ENCODE assay signal across 33 cellular contexts in genomic region chr10:128567561-128567960, GRCh38.
DNase-seq lines count a peak whose midpoint lies in the region; ATAC-seq, FAIRE-seq and TF ChIP-seq lines count a peak whose summit lies in the region.
"Had no signal": no experiment of that assay in that cellular context is flagged by ENCODE, and none has a peak within 500 bp of the region (broad histone marks: within the 10 kb centered on the region; RNA-seq: fewer than 3 reads in every experiment).

No MANE protein-coding gene starts in this region.

- intact Hi-C loops in breast epithelium (cut with DNase I; ENCODE audit: low total_unique reads), result no loop called here
- intact Hi-C loops in mammary epithelial cell (cut with micrococcal nuclease), result no loop called here

- no peak for DNase-seq in breast epithelium (ENCODE audit: low spot score in 2 of 2)
- no peak for DNase-seq in mammary epithelial cell
- DNase-seq in endothelial cell (ENCODE audit: low spot score), result no peak
- peak; percentile 58 for DNase-seq in iPS-NIHi7 (ENCODE audit: extremely low spot score)
- DNase-seq in urothelium cell line (ENCODE audit: low spot score), result peak; percentile 12
- no peak for DNase-seq in epidermal melanocyte (ENCODE audit: insufficient read length, low spot score)
- DNase-seq in cerebellar nuclear complex (lab: John Stamatoyannopoulos, UW), result no peak
- DNase-seq: activated CD8-positive, alpha-beta T cell treated with anti-CD3 and anti-CD28 coated beads for 36 hours; amygdala; CD4-positive, alpha-beta T cell; effector memory CD8-positive, alpha-beta T cell; esophagus squamous epithelium; foreskin melanocyte; HCEC 1CT; hippocampal formation; left lung; natural killer cell; NCI-H1417; NCI-H345; NCI-H748 treated with DMSO at 0.1 percent for 48 hours; RPMI8226; stimulated activated naive B cell treated with anti-CD40 and anti-IgM and Interleukin-4, amounts not matched to agents 10 μg/mL and 1 μg/mL and 100 μg/mL, for 72 hours; T-helper 1 cell had no signal

- H3K9ac ChIP-seq in mammary epithelial cell (ENCODE audit: insufficient read depth, low read length), result no peak overlapping the region
- H3K9ac ChIP-seq: parathyroid adenoma had no signal

- no peaks in the 10 kb centered on the region for H3K4me1 Mint-ChIP-seq in endothelial cell (ENCODE audit: unreplicated experiment)
- H3K4me1 Mint-ChIP-seq: activated naive CD4-positive, alpha-beta T cell treated with anti-CD3 and anti-CD28 coated beads, Interleukin-2, amount 50 U/mL, for 24 hours; activated T-helper 17 cell treated with anti-CD3 and anti-CD28 coated beads, Interleukin-2, amount 50 U/mL, for 72 hours; natural killer cell; stimulated activated naive B cell treated with anti-CD40 and anti-IgM and Interleukin-4, amounts not matched to agents 10 μg/mL and 1 μg/mL and 100 μg/mL, for 72 hours had no signal

- H3K9me3 ChIP-seq in breast epithelium (no peaks in the 10 kb centered on the region), mammary epithelial cell (replicated peaks; ENCODE audit: insufficient read depth, low read length) (peaks cover 15% of the 10 kb centered on the region)
- H3K9me3 ChIP-seq: left lung, suprapubic skin had no signal

- no peak overlapping the region for H3K4me3 Mint-ChIP-seq in endothelial cell (ENCODE audit: unreplicated experiment)
- H3K4me3 Mint-ChIP-seq: activated CD8-positive, alpha-beta T cell treated with anti-CD3 and anti-CD28 coated beads for 36 hours; activated naive CD4-positive, alpha-beta T cell treated with anti-CD3 and anti-CD28 coated beads, Interleukin-2, amount 50 U/mL, for 24 hours; activated T-helper 17 cell treated with anti-CD3 and anti-CD28 coated beads, Interleukin-2, amount 50 U/mL, for 72 hours; CD4-positive, alpha-beta T cell; effector memory CD8-positive, alpha-beta T cell; natural killer cell; stimulated activated naive B cell treated with anti-CD40 and anti-IgM and Interleukin-4, amounts not matched to agents 10 μg/mL and 1 μg/mL and 100 μg/mL, for 72 hours had no signal

- CTCF ChIA-PET in mammary epithelial cell (lab: Charles Lee; ENCODE audit: low non-redundant PET), result no interaction called here

- H3K4me1 ChIP-seq in breast epithelium (no peaks in the 10 kb centered on the region), mammary epithelial cell (ENCODE audit: insufficient read depth, low read length) (no peaks in the 10 kb centered on the region)
- H3K4me1 ChIP-seq: esophagus squamous epithelium, left lung, parathyroid adenoma had no signal

- peak overlapping the region in 2 of 3 donors; percentile 4 to 32 for H3K4me3 ChIP-seq in breast epithelium
- H3K4me3 ChIP-seq in mammary epithelial cell (replicated peaks in 1 of 3; ENCODE audit: insufficient read depth in 1 of 3, low read depth in 2 of 3, low read length in 3 of 3), result no peak overlapping the region
- H3K4me3 ChIP-seq: coronary artery, esophagus squamous epithelium, left lung, suprapubic skin had no signal

- dilution Hi-C loops in mammary epithelial cell (cut with HindIII; ENCODE audit: low sequenced_read_pairs), result no loop called here

- H3K27me3 Mint-ChIP-seq in endothelial cell (ENCODE audit: unreplicated experiment), result peaks cover 2% of the 10 kb centered on the region
- H3K27me3 Mint-ChIP-seq: activated CD8-positive, alpha-beta T cell treated with anti-CD3 and anti-CD28 coated beads for 36 hours; activated naive CD4-positive, alpha-beta T cell treated with anti-CD3 and anti-CD28 coated beads, Interleukin-2, amount 50 U/mL, for 24 hours; activated T-helper 17 cell treated with anti-CD3 and anti-CD28 coated beads, Interleukin-2, amount 50 U/mL, for 72 hours; CD4-positive, alpha-beta T cell; stimulated activated naive B cell treated with anti-CD40 and anti-IgM and Interleukin-4, amounts not matched to agents 10 μg/mL and 1 μg/mL and 100 μg/mL, for 72 hours had no signal

- no peaks in the 10 kb centered on the region for H3K79me2 ChIP-seq in mammary epithelial cell (ENCODE audit: insufficient read depth, low read length)
- H3K79me2 ChIP-seq: parathyroid adenoma had no signal

- no peak overlapping the region for H3K27ac Mint-ChIP-seq in endothelial cell (ENCODE audit: unreplicated experiment)
- H3K27ac Mint-ChIP-seq: activated CD8-positive, alpha-beta T cell treated with anti-CD3 and anti-CD28 coated beads for 36 hours; activated naive CD4-positive, alpha-beta T cell treated with anti-CD3 and anti-CD28 coated beads, Interleukin-2, amount 50 U/mL, for 24 hours; activated T-helper 17 cell treated with anti-CD3 and anti-CD28 coated beads, Interleukin-2, amount 50 U/mL, for 72 hours; CD4-positive, alpha-beta T cell; effector memory CD8-positive, alpha-beta T cell; natural killer cell; stimulated activated naive B cell treated with anti-CD40 and anti-IgM and Interleukin-4, amounts not matched to agents 10 μg/mL and 1 μg/mL and 100 μg/mL, for 72 hours had no signal

- H3K9me3 Mint-ChIP-seq in endothelial cell (ENCODE audit: unreplicated experiment), result no peaks in the 10 kb centered on the region
- H3K9me3 Mint-ChIP-seq: activated CD8-positive, alpha-beta T cell treated with anti-CD3 and anti-CD28 coated beads for 36 hours; CD4-positive, alpha-beta T cell; effector memory CD8-positive, alpha-beta T cell; natural killer cell; stimulated activated naive B cell treated with anti-CD40 and anti-IgM and Interleukin-4, amounts not matched to agents 10 μg/mL and 1 μg/mL and 100 μg/mL, for 72 hours had no signal

- H3K27me3 ChIP-seq in breast epithelium (no peaks in the 10 kb centered on the region), mammary epithelial cell (ENCODE audit: insufficient read depth, low read length) (no peaks in the 10 kb centered on the region)

- ATAC-seq in GM21526 (IDR thresholded peaks at IDR 0.05; ENCODE audit: low FRiP score, unreplicated experiment), result no peak
- ATAC-seq: activated CD8-positive, alpha-beta T cell treated with anti-CD3 and anti-CD28 coated beads for 36 hours; activated T-helper 17 cell treated with anti-CD3 and anti-CD28 coated beads, Interleukin-2, amount 50 U/mL, for 72 hours; effector memory CD8-positive, alpha-beta T cell; left lung; natural killer cell; sciatic nerve; stimulated activated naive B cell treated with anti-CD40 and anti-IgM and Interleukin-4, amounts not matched to agents 10 μg/mL and 1 μg/mL and 100 μg/mL, for 72 hours had no signal

- no peak for FAIRE-seq in urothelium cell line (lab: Jason Lieb, UNC)
- FAIRE-seq: bronchial epithelial cell, D721Med, GM12892 had no signal

- no peak for TF ChIP-seq CTCF in breast epithelium (IDR thresholded peaks at IDR 0.05)
- TF ChIP-seq CTCF in mammary epithelial cell (conservative IDR thresholded peaks at IDR 0.05 in 1 of 2, IDR thresholded peaks at IDR 0.05 in 1 of 2; ENCODE audit: extremely low read depth in 1 of 2, insufficient read depth in 1 of 2, low read depth in 1 of 2, low read length in 2 of 2), result no peak
- peak; percentile 29 for TF ChIP-seq CTCF in endothelial cell (IDR thresholded peaks at IDR 0.05; ENCODE audit: unreplicated experiment)

- BruUV-seq in mammary epithelial cell (replicated peaks; lab: Mats Ljungman, UMichigan), result no TSS peak

- no peak for TF ChIP-seq POLR2A in breast epithelium (IDR thresholded peaks at IDR 0.05)

- H2AFZ ChIP-seq in mammary epithelial cell (ENCODE audit: low read depth, low read length), result no peak overlapping the region
- H2AFZ ChIP-seq: parathyroid adenoma had no signal

- no peak overlapping the region for H3K27ac ChIP-seq in breast epithelium
- H3K27ac ChIP-seq in mammary epithelial cell (ENCODE audit: insufficient read depth, low read depth, low read length), result no peak overlapping the region
- H3K27ac ChIP-seq: coronary artery, esophagus squamous epithelium, left lung, parathyroid adenoma, suprapubic skin had no signal

- H3K36me3 Mint-ChIP-seq in endothelial cell (ENCODE audit: low read depth, unreplicated experiment), result no peaks in the 10 kb centered on the region
- H3K36me3 Mint-ChIP-seq: activated naive CD4-positive, alpha-beta T cell treated with anti-CD3 and anti-CD28 coated beads, Interleukin-2, amount 50 U/mL, for 24 hours; natural killer cell had no signal

- no peak overlapping the region for H3K4me2 ChIP-seq in mammary epithelial cell (ENCODE audit: insufficient read depth, low read depth, low read length)

- in situ Hi-C loops in mammary epithelial cell (cut with MboI; ENCODE audit: low sequenced_read_pairs in 2 of 2), result no loop called here

- 49% methylated on average over 7 of the region's 10 CpGs for WGBS in mammary epithelial cell (ENCODE audit: low coverage, missing lambda C conversion rate)

- no peaks in the 10 kb centered on the region for H4K20me1 ChIP-seq in mammary epithelial cell (ENCODE audit: insufficient read depth, low read length)

- H3K36me3 ChIP-seq in breast epithelium, result no peaks in the 10 kb centered on the region
- no peaks in the 10 kb centered on the region for H3K36me3 ChIP-seq in mammary epithelial cell (ENCODE audit: insufficient read depth, low read length)
- H3K36me3 ChIP-seq: esophagus squamous epithelium, left lung, suprapubic skin had no signal

Comparison
In these comparisons a context has a peak if more than half of its experiments do, and no peak if none do; other contexts are left out.
1. H3K4me3 ChIP-seq: peak in breast epithelium (2 of 3); none in mammary epithelial cell (0 of 3).
2. DNase-seq: peak in iPS-NIHi7 (single experiment) and urothelium cell line (single experiment); none in breast epithelium (0 of 2), mammary epithelial cell (single experiment), endothelial cell (single experiment), epidermal melanocyte (single experiment) and cerebellar nuclear complex (0 of 2).